In the genomic region with DNA sequence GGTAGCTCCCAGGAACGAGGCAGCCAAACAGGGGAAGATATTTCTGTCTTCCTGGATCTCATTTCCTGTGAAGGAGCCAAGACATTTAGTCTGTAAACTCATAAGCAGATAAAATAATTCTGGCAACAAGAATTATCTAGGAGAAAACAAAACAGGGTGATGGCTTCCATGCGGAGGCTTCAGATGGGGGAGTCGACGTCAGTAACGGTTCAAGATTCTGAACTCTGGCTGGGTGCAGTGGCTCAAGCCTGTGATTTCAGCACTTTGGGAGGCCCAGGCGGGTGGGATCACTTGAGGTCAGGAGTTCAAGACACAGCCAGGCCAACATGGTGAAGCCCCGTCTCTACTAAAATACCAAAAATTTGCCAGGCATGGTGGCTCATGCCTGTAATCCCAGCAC, we compare ENCODE assay signal across 12 cellular contexts. TPM values are rescaled to one million over a fixed set of nuclear protein-coding genes. Genes with fewer than 3 reads are reported as not detected.
DNase-seq lines count a peak whose midpoint lies in the region; ATAC-seq and TF ChIP-seq lines count a peak whose summit lies in the region.
"Had no signal": no experiment of that assay in that cellular context is flagged by ENCODE, and none has a peak within 500 bp of the region (broad histone marks: within the 10 kb centered on the region; RNA-seq: fewer than 3 reads in every experiment).

No MANE protein-coding gene starts in this region.

- no peak for TF ChIP-seq CTCF in activated B cell treated with CpG ODN at 0.5 μM for 24 hours (IDR thresholded peaks at IDR 0.05)

- peaks cover 58% of the 10 kb centered on the region for H3K4me1 Mint-ChIP-seq in activated CD8-positive, alpha-beta memory T cell treated with anti-CD3 and anti-CD28 coated beads, Interleukin-2, amount 10 ng/mL, durations not matched to agents 7 days and 5 days
- peaks cover 41% of the 10 kb centered on the region for H3K4me1 Mint-ChIP-seq in activated B cell treated with CpG ODN at 0.5 μM for 24 hours
- H3K4me1 Mint-ChIP-seq in stimulated activated effector memory CD8-positive, alpha-beta T cell treated with anti-CD3 and anti-CD28 coated beads, Interleukin-12 subunit alpha, Interleukin-12 subunit beta, amount 100 ng/mL, for 72 hours = peaks cover 53% of the 10 kb centered on the region

- H3K27me3 Mint-ChIP-seq in activated CD8-positive, alpha-beta memory T cell treated with anti-CD3 and anti-CD28 coated beads, Interleukin-2, amount 10 ng/mL, durations not matched to agents 7 days and 5 days = peaks cover 2% of the 10 kb centered on the region
- H3K27me3 Mint-ChIP-seq in activated B cell treated with CpG ODN at 0.5 μM for 24 hours = peaks cover 5% of the 10 kb centered on the region

- peak overlapping the region; percentile 68 to 83 for H3K4me3 ChIP-seq in esophagus (ENCODE audit: low read depth in 1 of 2, low read length in 2 of 2)

- H3K36me3 Mint-ChIP-seq in activated CD8-positive, alpha-beta memory T cell treated with anti-CD3 and anti-CD28 coated beads, Interleukin-2, amount 10 ng/mL, durations not matched to agents 7 days and 5 days = peaks cover 18% of the 10 kb centered on the region
- no peaks in the 10 kb centered on the region for H3K36me3 Mint-ChIP-seq in activated B cell treated with CpG ODN at 0.5 μM for 24 hours (ENCODE audit: low read depth)
- peaks cover 70% of the 10 kb centered on the region for H3K36me3 Mint-ChIP-seq in stimulated activated effector memory CD8-positive, alpha-beta T cell treated with anti-CD3 and anti-CD28 coated beads, Interleukin-12 subunit alpha, Interleukin-12 subunit beta, amount 100 ng/mL, for 72 hours

- H3K4me3 Mint-ChIP-seq in activated CD8-positive, alpha-beta memory T cell treated with anti-CD3 and anti-CD28 coated beads, Interleukin-2, amount 10 ng/mL, durations not matched to agents 7 days and 5 days = peak overlapping the region; percentile 73
- H3K4me3 Mint-ChIP-seq in activated B cell treated with CpG ODN at 0.5 μM for 24 hours = peak overlapping the region; percentile 24
- peak overlapping the region; percentile 79 for H3K4me3 Mint-ChIP-seq in stimulated activated effector memory CD8-positive, alpha-beta T cell treated with anti-CD3 and anti-CD28 coated beads, Interleukin-12 subunit alpha, Interleukin-12 subunit beta, amount 100 ng/mL, for 72 hours

- DNase-seq in activated CD8-positive, alpha-beta memory T cell treated with anti-CD3 and anti-CD28 coated beads, Interleukin-2, amount 10 ng/mL, durations not matched to agents 7 days and 5 days = no peak
- DNase-seq in activated CD8-positive, alpha-beta memory T cell treated with anti-CD3 and anti-CD28 coated beads for 24 hours = no peak
- no peak for DNase-seq in activated B cell treated with CpG ODN at 0.5 μM for 24 hours
- no peak for DNase-seq in stimulated activated effector memory CD8-positive, alpha-beta T cell treated with anti-CD3 and anti-CD28 coated beads, Interleukin-12 subunit alpha, Interleukin-12 subunit beta, amount 100 ng/mL, for 72 hours (ENCODE audit: low spot score in 2 of 2)
- no peak for DNase-seq in inferior parietal cortex (ENCODE audit: extremely low spot score)
- no peak for DNase-seq in kidney glomerular epithelial cell (lab: John Stamatoyannopoulos, UW)
- no peak for DNase-seq in OCI-M2 (lab: John Stamatoyannopoulos, UW; ENCODE audit: unreplicated experiment)
- DNase-seq: amygdala, NCI-H1694 had no signal

- CTCF ChIA-PET in activated CD8-positive, alpha-beta memory T cell treated with anti-CD3 and anti-CD28 coated beads, Interleukin-2, amount 10 ng/mL, durations not matched to agents 7 days and 5 days (lab: Charles Lee) = interaction anchor here (0.8 to 2.4 kb wide), 4 partner anchors 10 to 101 kb away, joined by 3 to 16 read pairs (median 4); no protein-coding TSS in a partner anchor
- CTCF ChIA-PET in activated B cell treated with CpG ODN at 0.5 μM for 24 hours (lab: Charles Lee) = interaction anchor here (1.0 to 2.3 kb wide), 2 partner anchors 8 to 186 kb away, joined by 3 to 10 read pairs; no protein-coding TSS in a partner anchor

- H3K27me3 ChIP-seq in esophagus (ENCODE audit: control insufficient read depth in 1 of 2, insufficient read depth in 2 of 2, low read length in 2 of 2) = no peaks in the 10 kb centered on the region

- POLR2A ChIA-PET in activated B cell treated with CpG ODN at 0.5 μM for 24 hours (lab: Charles Lee) = interaction anchor here (0.6 kb wide), 1 partner anchor 1263 kb away, joined by 3 read pairs; a partner anchor contains a TSS

- 40 to 44% methylated on average over 7 of the region's 7 CpGs for WGBS in esophagus, 2 donors

- intact Hi-C loops in activated B cell treated with CpG ODN at 0.5 μM for 24 hours (cut with micrococcal nuclease) = no loop called here

- peak overlapping the region; percentile 93 to 94 for H3K27ac ChIP-seq in esophagus (ENCODE audit: low read depth in 2 of 2, low read length in 1 of 2)

- no peak for ATAC-seq in activated CD8-positive, alpha-beta memory T cell treated with anti-CD3 and anti-CD28 coated beads, Interleukin-2, amount 10 ng/mL, durations not matched to agents 7 days and 5 days
- ATAC-seq in activated B cell treated with CpG ODN at 0.5 μM for 24 hours (ENCODE audit: low read depth) = no peak
- ATAC-seq in stimulated activated effector memory CD8-positive, alpha-beta T cell treated with anti-CD3 and anti-CD28 coated beads, Interleukin-12 subunit alpha, Interleukin-12 subunit beta, amount 100 ng/mL, for 72 hours = no peak

- peaks cover 2 to 16% of the 10 kb centered on the region in 2 donors for H3K4me1 ChIP-seq in esophagus (ENCODE audit: control insufficient read depth in 2 of 2, insufficient read depth in 2 of 2, low read length in 1 of 2)

- peaks cover 0 to 2% of the 10 kb centered on the region in 2 donors for H3K9me3 ChIP-seq in esophagus (ENCODE audit: control insufficient read depth in 2 of 2, insufficient read depth in 1 of 2, low read depth in 1 of 2, low read length in 1 of 2)

- no peaks in the 10 kb centered on the region for H3K9me3 Mint-ChIP-seq in activated CD8-positive, alpha-beta memory T cell treated with anti-CD3 and anti-CD28 coated beads, Interleukin-2, amount 10 ng/mL, durations not matched to agents 7 days and 5 days (ENCODE audit: low read depth)
- no peaks in the 10 kb centered on the region for H3K9me3 Mint-ChIP-seq in activated B cell treated with CpG ODN at 0.5 μM for 24 hours
- peaks cover 8% of the 10 kb centered on the region for H3K9me3 Mint-ChIP-seq in stimulated activated effector memory CD8-positive, alpha-beta T cell treated with anti-CD3 and anti-CD28 coated beads, Interleukin-12 subunit alpha, Interleukin-12 subunit beta, amount 100 ng/mL, for 72 hours

- H3K36me3 ChIP-seq in esophagus (ENCODE audit: control insufficient read depth in 2 of 2, insufficient read depth in 2 of 2, low read length in 1 of 2) = no peaks in the 10 kb centered on the region

- peak overlapping the region; percentile 45 for H3K27ac Mint-ChIP-seq in activated CD8-positive, alpha-beta memory T cell treated with anti-CD3 and anti-CD28 coated beads, Interleukin-2, amount 10 ng/mL, durations not matched to agents 7 days and 5 days
- no peak overlapping the region for H3K27ac Mint-ChIP-seq in activated B cell treated with CpG ODN at 0.5 μM for 24 hours
- peak overlapping the region; percentile 86 for H3K27ac Mint-ChIP-seq in stimulated activated effector memory CD8-positive, alpha-beta T cell treated with anti-CD3 and anti-CD28 coated beads, Interleukin-12 subunit alpha, Interleukin-12 subunit beta, amount 100 ng/mL, for 72 hours

RNA-seq across cellular contexts. Expression of a gene that starts 1.3 kb away (rescaled TPM):
- 10 to 100 TPM; 23.7 to 39.8 TPM for total RNA-seq in activated CD8-positive, alpha-beta memory T cell treated with anti-CD3 and anti-CD28 coated beads, Interleukin-2, amount 10 ng/mL, durations not matched to agents 7 days and 5 days
- 0.80 and 1.3 TPM in 2 replicates for total RNA-seq in activated B cell treated with CpG ODN at 0.5 μM for 24 hours
- 100 to 1,000 TPM; 118 to 135 TPM for polyA plus RNA-seq in esophagus
- polyA plus RNA-seq: AG04450 had no signal

RNA-seq across cellular contexts. Expression of a gene that starts 41.4 kb away (rescaled TPM):
- 100 to 1,000 TPM; 122 to 155 TPM for total RNA-seq in activated CD8-positive, alpha-beta memory T cell treated with anti-CD3 and anti-CD28 coated beads, Interleukin-2, amount 10 ng/mL, durations not matched to agents 7 days and 5 days
- 27.3 and 29.7 TPM in 2 replicates for total RNA-seq in activated B cell treated with CpG ODN at 0.5 μM for 24 hours
- polyA plus RNA-seq in esophagus = 1 to 10 TPM; 1.5 to 2.4 TPM
- total RNA-seq: kidney epithelial cell had no signal
- polyA plus RNA-seq: AG04450 had no signal

RNA-seq across cellular contexts. Expression of a gene that starts 43.0 kb away (rescaled TPM):
- 1 to 10 TPM in 1 of 2 experiments, under 1 TPM in 1; 0.50 to 1.2 TPM for total RNA-seq in activated CD8-positive, alpha-beta memory T cell treated with anti-CD3 and anti-CD28 coated beads, Interleukin-2, amount 10 ng/mL, durations not matched to agents 7 days and 5 days
- 3.1 and 3.9 TPM in 2 replicates for total RNA-seq in activated B cell treated with CpG ODN at 0.5 μM for 24 hours
- polyA plus RNA-seq in esophagus = 10 to 100 TPM; 18.5 to 20.0 TPM

RNA-seq across cellular contexts. Expression of a gene that starts 48.6 kb away (rescaled TPM):
- total RNA-seq in activated CD8-positive, alpha-beta memory T cell treated with anti-CD3 and anti-CD28 coated beads, Interleukin-2, amount 10 ng/mL, durations not matched to agents 7 days and 5 days = 10 to 100 TPM; 67.3 to 71.6 TPM
- 61.1 and 64.8 TPM in 2 replicates for total RNA-seq in activated B cell treated with CpG ODN at 0.5 μM for 24 hours
- polyA plus RNA-seq in esophagus = 10 to 100 TPM; 23.9 to 24.9 TPM

Comparison
In these comparisons a context has a peak if more than half of its experiments do, and no peak if none do; other contexts are left out.
1. H3K4me3 Mint-ChIP-seq: peak in every context shown above with its lines; median percentile 79 in stimulated activated effector memory CD8-positive, alpha-beta T cell treated with anti-CD3 and anti-CD28 coated beads, Interleukin-12 subunit alpha, Interleukin-12 subunit beta, amount 100 ng/mL, for 72 hours; 73 in activated CD8-positive, alpha-beta memory T cell treated with anti-CD3 and anti-CD28 coated beads, Interleukin-2, amount 10 ng/mL, durations not matched to agents 7 days and 5 days; 24 in activated B cell treated with CpG ODN at 0.5 μM for 24 hours.
2. RNA of a gene that starts 1.3 kb away (total RNA-seq): 23.7 to 39.8 TPM in activated CD8-positive, alpha-beta memory T cell treated with anti-CD3 and anti-CD28 coated beads, Interleukin-2, amount 10 ng/mL, durations not matched to agents 7 days and 5 days; 0.80 to 1.3 TPM in activated B cell treated with CpG ODN at 0.5 μM for 24 hours; every median in the first group is over 10 times any median in the second.